13 cellular contexts compared by ENCODE assay signal in the genomic region with DNA sequence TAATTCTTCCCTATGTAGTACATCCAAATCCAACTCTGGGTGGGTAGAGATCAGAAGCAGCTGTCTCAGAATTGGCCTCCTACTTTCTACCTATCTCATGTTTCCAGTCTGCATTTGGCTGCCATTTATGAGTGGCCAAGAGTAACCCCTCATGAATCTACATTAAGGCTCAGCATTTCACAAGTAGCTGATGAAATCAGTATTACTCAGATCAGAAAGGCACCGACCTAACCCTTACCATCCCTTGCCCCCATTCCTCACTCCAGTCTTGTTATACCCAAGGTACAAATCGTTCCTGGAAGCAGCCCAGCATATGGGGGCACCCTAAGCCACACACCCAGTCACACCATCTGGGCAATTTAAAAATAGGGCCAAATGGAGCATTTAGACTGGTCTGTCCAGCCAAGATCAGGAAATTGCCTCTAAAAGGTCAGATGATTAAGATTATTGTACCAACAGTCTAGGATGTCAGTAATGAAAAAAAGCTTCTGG. TPM values are rescaled to one million over a fixed set of nuclear protein-coding genes. Genes with fewer than 3 reads are reported as not detected.
A peak's percentile ranks its signal among the peaks of the same experiment; 100 is the strongest.
DNase-seq lines count a peak whose midpoint lies in the region; ATAC-seq and TF ChIP-seq lines count a peak whose summit lies in the region.
"Had no signal": no experiment of that assay in that cellular context is flagged by ENCODE, and none has a peak within 500 bp of the region (broad histone marks: within the 10 kb centered on the region; RNA-seq: fewer than 3 reads in every experiment).

No MANE protein-coding gene starts in this region.

- peaks cover 39% of the 10 kb centered on the region for H3F3A ChIP-seq in GM23248 (ENCODE audit: insufficient read depth)

- no peaks in the 10 kb centered on the region for H3K79me2 ChIP-seq in GM23248 (ENCODE audit: insufficient read depth)

- H3K36me3 ChIP-seq in GM23248 (ENCODE audit: low read depth): no peaks in the 10 kb centered on the region

- H4K20me1 ChIP-seq in GM23248 (ENCODE audit: insufficient read depth): no peaks in the 10 kb centered on the region

- H3K4me3 Mint-ChIP-seq in activated naive CD8-positive, alpha-beta T cell treated with anti-CD3 and anti-CD28 coated beads, Interleukin-2, amount 10 ng/mL, durations not matched to agents 7 days and 5 days: no peak overlapping the region
- H3K4me3 Mint-ChIP-seq: nephron progenitor cell had no signal

- peaks cover 6% of the 10 kb centered on the region for H3K9me3 Mint-ChIP-seq in activated naive CD8-positive, alpha-beta T cell treated with anti-CD3 and anti-CD28 coated beads, Interleukin-2, amount 10 ng/mL, durations not matched to agents 7 days and 5 days

- POLR2A ChIA-PET in activated naive CD8-positive, alpha-beta T cell treated with anti-CD3 and anti-CD28 coated beads, Interleukin-2, amount 10 ng/mL, durations not matched to agents 7 days and 5 days (lab: Charles Lee): interaction anchor here (5.6 kb wide), 1 partner anchor 23 kb away, joined by 69 read pairs; no protein-coding TSS in a partner anchor

- DNase-seq in AG09309 (ENCODE audit: low read depth) (peak; percentile 55), GM23248 (peak; percentile 79), iris pigment epithelial cell (ENCODE audit: low read depth) (peak; percentile 69), HuH-7.5 (ENCODE audit: low spot score) (no peak)
- no peak for DNase-seq in activated naive CD8-positive, alpha-beta T cell treated with anti-CD3 and anti-CD28 coated beads, Interleukin-2, amount 10 ng/mL, durations not matched to agents 7 days and 5 days
- DNase-seq: activated gamma-delta T cell treated with Interleukin-2 at 50 U/mL for 16 hours; NCI-H146; nephron progenitor cell; NK-92 treated with Interleukin-12 subunit alpha and Interleukin-12 subunit beta, amount 100 ng/mL, for 24 hours; stimulated activated CD4-positive, alpha-beta T cell treated with anti-CD3 and anti-CD28 coated beads, Interleukin-2, amount 100 ng/mL, for 24 hours had no signal

- H3K27me3 ChIP-seq in GM23248 (replicated peaks; ENCODE audit: insufficient read depth): no peaks in the 10 kb centered on the region

- no peak for TF ChIP-seq CTCF in AG09309 (IDR thresholded peaks at IDR 0.05; ENCODE audit: control insufficient read depth, insufficient read depth, low read depth, low read length, missing control alignments)

- no peaks in the 10 kb centered on the region for H3K9me3 ChIP-seq in GM23248 (ENCODE audit: low read depth)

- H2AFZ ChIP-seq in GM23248: peak overlapping the region; percentile 52

- H3K36me3 Mint-ChIP-seq in activated naive CD8-positive, alpha-beta T cell treated with anti-CD3 and anti-CD28 coated beads, Interleukin-2, amount 10 ng/mL, durations not matched to agents 7 days and 5 days: peaks cover 15% of the 10 kb centered on the region

- H3K4me3 ChIP-seq in AG09309 (ENCODE audit: control insufficient read depth, low read depth, low read length) (no peak overlapping the region), GM23248 (no peak overlapping the region)

- H3K27ac Mint-ChIP-seq in activated naive CD8-positive, alpha-beta T cell treated with anti-CD3 and anti-CD28 coated beads, Interleukin-2, amount 10 ng/mL, durations not matched to agents 7 days and 5 days: peak overlapping the region; percentile 37
- H3K27ac Mint-ChIP-seq: nephron progenitor cell had no signal

- H3K9ac ChIP-seq in GM23248: peak overlapping the region; percentile 6; the same call in 1 of the 2 replicates

- no peak for ATAC-seq in activated naive CD8-positive, alpha-beta T cell treated with anti-CD3 and anti-CD28 coated beads, Interleukin-2, amount 10 ng/mL, durations not matched to agents 7 days and 5 days (ENCODE audit: low read depth)
- no peak for ATAC-seq in GM19035 (IDR thresholded peaks at IDR 0.05; ENCODE audit: unreplicated experiment)
- ATAC-seq in GM19023 (IDR thresholded peaks at IDR 0.05; ENCODE audit: unreplicated experiment): no peak
- no peak for ATAC-seq in HG03095 (IDR thresholded peaks at IDR 0.05; ENCODE audit: unreplicated experiment)

- in situ Hi-C loops in GM23248 (cut with MboI): no loop called here

- peaks cover 64% of the 10 kb centered on the region for H3K4me1 Mint-ChIP-seq in activated naive CD8-positive, alpha-beta T cell treated with anti-CD3 and anti-CD28 coated beads, Interleukin-2, amount 10 ng/mL, durations not matched to agents 7 days and 5 days

- H3K9me2 ChIP-seq in GM23248 (ENCODE audit: insufficient read depth): no peaks in the 10 kb centered on the region

- H3K27me3 Mint-ChIP-seq in activated naive CD8-positive, alpha-beta T cell treated with anti-CD3 and anti-CD28 coated beads, Interleukin-2, amount 10 ng/mL, durations not matched to agents 7 days and 5 days: no peaks in the 10 kb centered on the region

- 3 to 6% methylated on average over 2 of the region's 2 CpGs for WGBS in GM23248 (ENCODE audit: low coverage in 1 of 2, low lambda C conversion rate in 2 of 2, missing lambda C conversion rate in 2 of 2), 2 experiments

- peak overlapping the region; percentile 22 for H3K4me2 ChIP-seq in GM23248 (ENCODE audit: unreplicated experiment)

- H3K4me1 ChIP-seq in GM23248 (ENCODE audit: insufficient read depth): peaks cover 41% of the 10 kb centered on the region

- peak overlapping the region; percentile 74 for H3K27ac ChIP-seq in GM23248

RNA-seq across cellular contexts. Expression of gene CD28, which starts 37.0 kb away (rescaled TPM):
- 0.11 TPM in 1 of 2 replicates, not detected in the other for total RNA-seq in GM23248 (2014; rRNA removed; shearing (Covaris generic))
- 0.10 and 0.11 TPM in 2 replicates for polyA plus RNA-seq in GM23248 (2016; fragmentation: Nextera tagmentation; extraction: Ambion mirVana)
- 10 to 100 TPM; 52.7 to 58.9 TPM for total RNA-seq in activated naive CD8-positive, alpha-beta T cell treated with anti-CD3 and anti-CD28 coated beads, Interleukin-2, amount 10 ng/mL, durations not matched to agents 7 days and 5 days

Comparison
In these comparisons a context has a peak if more than half of its experiments do, and no peak if none do; other contexts are left out.
1. DNase-seq: peak in AG09309 (single experiment), GM23248 (single experiment) and iris pigment epithelial cell (single experiment); none in activated naive CD8-positive, alpha-beta T cell treated with anti-CD3 and anti-CD28 coated beads, Interleukin-2, amount 10 ng/mL, durations not matched to agents 7 days and 5 days (single experiment) and HuH-7.5 (single experiment).
2. RNA of gene CD28, which starts 37.0 kb away (total RNA-seq): 52.7 to 58.9 TPM in activated naive CD8-positive, alpha-beta T cell treated with anti-CD3 and anti-CD28 coated beads, Interleukin-2, amount 10 ng/mL, durations not matched to agents 7 days and 5 days; 0.11 TPM in GM23248; every median in the first group is over 10 times any median in the second.